2 cellular contexts compared by ENCODE assay signal in the genomic region with DNA sequence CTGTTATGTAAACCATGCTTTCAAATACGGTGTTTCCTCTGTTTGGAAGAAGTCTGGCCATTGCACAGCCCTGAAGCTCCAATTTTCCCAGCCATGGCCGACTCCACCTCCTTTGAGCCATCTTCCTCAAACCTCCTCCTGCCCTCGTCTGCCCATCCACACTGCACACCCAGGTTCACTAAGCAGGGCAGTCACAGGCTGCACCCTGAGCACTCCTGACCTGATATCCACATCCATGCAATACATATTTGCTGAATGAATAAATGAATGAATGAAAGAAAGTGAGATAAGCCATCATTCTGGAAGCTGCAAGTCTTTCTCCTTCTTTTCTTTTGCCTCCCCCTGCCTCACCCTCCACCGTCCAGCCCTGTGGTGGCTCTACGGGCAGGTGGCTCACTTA.
TF ChIP-seq lines count a peak whose summit lies in the region.

No MANE protein-coding gene starts in this region.

TF ChIP-seq in HepG2, 621 proteins besides CTCF, POLR2A, EP300 and RAD21:
- TF ChIP-seq ZNF329 (CRISPR knock-in tag; IDR thresholded peaks at IDR 0.05; ENCODE audit: low read depth) (peak; percentile 99), U2AF1 (optimal IDR thresholded peaks at IDR 0.05; ENCODE audit: low read depth, low read length) (no peak)

TF ChIP-seq in H1, 55 proteins besides CTCF, POLR2A, EP300 and RAD21:
- TF ChIP-seq MAFK (IDR thresholded peaks at IDR 0.05; ENCODE audit: low read depth, low read length) (no peak), CHD1 (IDR thresholded peaks at IDR 0.05; ENCODE audit: low read depth, low read length) (no peak), SIRT6 (IDR thresholded peaks at IDR 0.05; ENCODE audit: low read length) (no peak), RNF2 (IDR thresholded peaks at IDR 0.05; ENCODE audit: borderline replicate concordance, low read depth, low read length, missing control alignments, poor library complexity, severe bottlenecking) (no peak), HDAC2 (IDR thresholded peaks at IDR 0.05; ENCODE audit: borderline replicate concordance in 1 of 2, low read depth in 2 of 2, low read length in 2 of 2) (no peak), BACH1 (IDR thresholded peaks at IDR 0.05; ENCODE audit: low read length) (no peak), CREB1 (IDR thresholded peaks at IDR 0.05) (no peak), HDAC6 (IDR thresholded peaks at IDR 0.05; ENCODE audit: low read depth, low read length) (no peak), BRCA1 (IDR thresholded peaks at IDR 0.05; ENCODE audit: low read depth, low read length) (no peak), CHD2 (IDR thresholded peaks at IDR 0.05; ENCODE audit: low read length) (no peak), GABPA (IDR thresholded peaks at IDR 0.05; ENCODE audit: borderline replicate concordance, insufficient read depth, low read length) (no peak), YY1 (IDR thresholded peaks at IDR 0.05; ENCODE audit: low read depth, low read length) (no peak), GTF2F1 (IDR thresholded peaks at IDR 0.05; ENCODE audit: borderline replicate concordance, low read depth, low read length) (no peak), POLR2AphosphoS5 (IDR thresholded peaks at IDR 0.05; ENCODE audit: low read depth, low read length) (no peak), CBX5 (IDR thresholded peaks at IDR 0.05; ENCODE audit: low read depth, low read length) (no peak), CTBP2 (IDR thresholded peaks at IDR 0.05; ENCODE audit: borderline replicate concordance, insufficient read depth, insufficient read length, low read length) (no peak), SIN3A (conservative IDR thresholded peaks at IDR 0.05 in 1 of 2, IDR thresholded peaks at IDR 0.05 in 1 of 2; ENCODE audit: low read depth in 1 of 2, low read length in 2 of 2) (no peak)
TF ChIP-seq in H1: peak in this region for 0.
